13 cellular contexts compared by ENCODE assay signal in the genomic region with DNA sequence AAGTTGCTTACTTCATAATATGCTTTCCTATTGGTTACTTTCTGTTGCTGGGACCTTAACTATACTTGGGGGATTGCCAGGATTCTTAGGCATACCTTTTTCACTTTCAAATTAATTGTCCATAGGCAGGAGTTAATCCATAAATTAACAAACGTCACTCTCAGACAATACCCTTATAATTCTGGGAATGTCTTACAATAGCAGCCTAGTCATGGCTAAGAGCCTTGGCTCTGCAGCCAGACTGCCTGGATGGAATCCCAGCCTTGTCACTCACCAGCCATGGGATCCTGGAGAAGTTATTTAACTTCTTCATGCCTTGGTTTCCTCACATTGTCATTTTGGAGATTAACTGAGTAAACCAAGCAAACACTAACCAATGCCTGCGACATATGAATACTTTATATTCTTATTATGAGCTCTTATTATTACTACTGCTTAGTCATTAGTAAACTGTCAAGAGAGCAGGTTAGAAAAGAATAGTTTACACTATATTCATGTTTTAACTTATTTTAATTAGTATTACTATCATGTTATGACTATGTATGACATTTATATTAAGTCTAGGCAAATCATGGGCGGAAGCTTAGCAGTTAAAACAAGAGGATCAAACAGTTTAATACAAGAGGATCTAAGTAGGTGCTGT. TPM values are rescaled to one million over a fixed set of nuclear protein-coding genes. Genes with fewer than 3 reads are reported as not detected.
DNase-seq lines count a peak whose midpoint lies in the region; ATAC-seq and TF ChIP-seq lines count a peak whose summit lies in the region.
"Had no signal": no experiment of that assay in that cellular context is flagged by ENCODE, and none has a peak within 500 bp of the region (broad histone marks: within the 10 kb centered on the region; RNA-seq: fewer than 3 reads in every experiment).

No MANE protein-coding gene starts in this region.

- H3K79me2 ChIP-seq in GM23338 (replicated peaks; ENCODE audit: insufficient read depth) = no peaks in the 10 kb centered on the region

- H3K27ac ChIP-seq in GM23338 (ENCODE audit: low read depth) (peak overlapping the region; percentile 91), endodermal cell (ENCODE audit: low read depth, low read length) (no peak overlapping the region)

- no peaks in the 10 kb centered on the region for H3K9me2 ChIP-seq in GM23338 (ENCODE audit: insufficient read depth)

- peaks cover 41% of the 10 kb centered on the region for H3K4me1 Mint-ChIP-seq in GM23338
- peaks cover 16% of the 10 kb centered on the region for H3K4me1 Mint-ChIP-seq in endodermal cell

- ATAC-seq in GM23338 = peak; percentile 12; the same call in 1 of the 3 replicates

- H3K9me3 Mint-ChIP-seq in GM23338 = peaks cover 20% of the 10 kb centered on the region
- H3K9me3 Mint-ChIP-seq in endodermal cell = peaks cover 18% of the 10 kb centered on the region

- 81 to 85% methylated on average over 1 to 2 of the region's 3 CpGs for WGBS in endodermal cell (ENCODE audit: insufficient coverage in 1 of 2, insufficient read length in 1 of 2), 2 experiments

- H3K4me3 ChIP-seq in AG10803 (ENCODE audit: low read length) (no peak overlapping the region), GM23338 (no peak overlapping the region; the same call in 1 of the 2 replicates), endodermal cell (ENCODE audit: low read length) (no peak overlapping the region)

- DNase-seq in AG10803 (ENCODE audit: low read depth) (peak; percentile 30), GM23338 (ENCODE audit: low spot score) (no peak), endodermal cell (no peak), medulla oblongata (ENCODE audit: extremely low spot score) (peak; percentile 63), NCI-H524 treated with DMSO at 0.1 percent for 48 hours (lab: John Stamatoyannopoulos, UW) (no peak), NCI-H226 (no peak), COLO668 (lab: John Stamatoyannopoulos, UW; ENCODE audit: unreplicated experiment) (no peak), HPDE6-E6E7 (ENCODE audit: extremely low spot score) (no peak)
- DNase-seq: activated naive CD8-positive, alpha-beta T cell treated with anti-CD3 and anti-CD28 coated beads, Interleukin-2, amount 10 ng/mL, durations not matched to agents 7 days and 5 days; AML-193; DMS79; erythroblast; SIG-M5 had no signal

- H3K4me1 ChIP-seq in GM23338 (ENCODE audit: insufficient read depth) = peaks cover 26% of the 10 kb centered on the region
- no peaks in the 10 kb centered on the region for H3K4me1 ChIP-seq in endodermal cell (ENCODE audit: control insufficient read depth, insufficient read depth, low read length)

- H3F3A ChIP-seq in GM23338 (replicated peaks; ENCODE audit: low read depth) = no peaks in the 10 kb centered on the region

- peak overlapping the region; percentile 48 for H3K4me2 ChIP-seq in GM23338

- H4K20me1 ChIP-seq in GM23338 (replicated peaks; ENCODE audit: insufficient read depth) = no peaks in the 10 kb centered on the region

- H3K9ac ChIP-seq in endodermal cell (ENCODE audit: extremely low read depth, low read length, poor library complexity, severe bottlenecking) = no peak overlapping the region

- TF ChIP-seq CTCF in AG10803 (conservative IDR thresholded peaks at IDR 0.05; ENCODE audit: low read length) (no peak), GM23338 (conservative IDR thresholded peaks at IDR 0.05; ENCODE audit: low read depth in 2 of 2) (no peak), endodermal cell (conservative IDR thresholded peaks at IDR 0.05) (no peak)

- H2AFZ ChIP-seq in GM23338 = no peak overlapping the region

- peaks cover 15% of the 10 kb centered on the region for H3K36me3 ChIP-seq in GM23338 (ENCODE audit: insufficient read depth)
- peaks cover 34% of the 10 kb centered on the region for H3K36me3 ChIP-seq in endodermal cell (ENCODE audit: control insufficient read depth, insufficient read depth, low read length)

- H3K27me3 ChIP-seq in GM23338 (ENCODE audit: insufficient read depth) = no peaks in the 10 kb centered on the region
- H3K27me3 ChIP-seq in endodermal cell (ENCODE audit: control insufficient read depth, insufficient read depth, low read length, poor library complexity, severe bottlenecking) = no peaks in the 10 kb centered on the region

- peak overlapping the region; percentile 96 for H3K27ac Mint-ChIP-seq in GM23338
- peak overlapping the region; percentile 75 for H3K27ac Mint-ChIP-seq in endodermal cell
- H3K27ac Mint-ChIP-seq: activated naive CD8-positive, alpha-beta T cell treated with anti-CD3 and anti-CD28 coated beads, Interleukin-2, amount 10 ng/mL, durations not matched to agents 7 days and 5 days had no signal

- H3K36me3 Mint-ChIP-seq in GM23338 (ENCODE audit: low read depth) (peaks cover 47% of the 10 kb centered on the region), endodermal cell (ENCODE audit: low read depth) (peaks cover 39% of the 10 kb centered on the region)

- H3K4me3 Mint-ChIP-seq in GM23338 = peak overlapping the region; percentile 46
- no peak overlapping the region for H3K4me3 Mint-ChIP-seq in endodermal cell
- H3K4me3 Mint-ChIP-seq: activated naive CD8-positive, alpha-beta T cell treated with anti-CD3 and anti-CD28 coated beads, Interleukin-2, amount 10 ng/mL, durations not matched to agents 7 days and 5 days had no signal

- peaks cover 22% of the 10 kb centered on the region for H3K9me3 ChIP-seq in endodermal cell (ENCODE audit: control insufficient read depth, low read length)

- H3K27me3 Mint-ChIP-seq in GM23338 (ENCODE audit: insufficient read depth, low read depth, poor library complexity) (peaks cover 11% of the 10 kb centered on the region), endodermal cell (ENCODE audit: insufficient read depth) (no peaks in the 10 kb centered on the region)
- H3K27me3 Mint-ChIP-seq: activated naive CD8-positive, alpha-beta T cell treated with anti-CD3 and anti-CD28 coated beads, Interleukin-2, amount 10 ng/mL, durations not matched to agents 7 days and 5 days had no signal

TF ChIP-seq in GM23338, 12 proteins besides CTCF, POLR2A, EP300 and RAD21 (continues in another document):
- TF ChIP-seq EZH2 (IDR thresholded peaks at IDR 0.05; ENCODE audit: low read depth, unreplicated experiment) (no peak), POLR2AphosphoS5 (IDR thresholded peaks at IDR 0.05; ENCODE audit: low read depth) (no peak), ZNF331 (CRISPR knock-in tag; IDR thresholded peaks at IDR 0.05; ENCODE audit: low read depth) (no peak), STAT1 (IDR thresholded peaks at IDR 0.05; ENCODE audit: unreplicated experiment) (no peak), CREB1 (CRISPR knock-in tag; IDR thresholded peaks at IDR 0.05; ENCODE audit: low read depth) (no peak), EZH2phosphoT487 (IDR thresholded peaks at IDR 0.05; ENCODE audit: unreplicated experiment) (no peak), ZNF114 (CRISPR knock-in tag; IDR thresholded peaks at IDR 0.05) (no peak)
- TF ChIP-seq, protein P1, sequence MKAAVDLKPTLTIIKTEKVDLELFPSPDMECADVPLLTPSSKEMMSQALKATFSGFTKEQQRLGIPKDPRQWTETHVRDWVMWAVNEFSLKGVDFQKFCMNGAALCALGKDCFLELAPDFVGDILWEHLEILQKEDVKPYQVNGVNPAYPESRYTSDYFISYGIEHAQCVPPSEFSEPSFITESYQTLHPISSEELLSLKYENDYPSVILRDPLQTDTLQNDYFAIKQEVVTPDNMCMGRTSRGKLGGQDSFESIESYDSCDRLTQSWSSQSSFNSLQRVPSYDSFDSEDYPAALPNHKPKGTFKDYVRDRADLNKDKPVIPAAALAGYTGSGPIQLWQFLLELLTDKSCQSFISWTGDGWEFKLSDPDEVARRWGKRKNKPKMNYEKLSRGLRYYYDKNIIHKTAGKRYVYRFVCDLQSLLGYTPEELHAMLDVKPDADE (IDR thresholded peaks at IDR 0.05) = no peak
- TF ChIP-seq, protein P2, sequence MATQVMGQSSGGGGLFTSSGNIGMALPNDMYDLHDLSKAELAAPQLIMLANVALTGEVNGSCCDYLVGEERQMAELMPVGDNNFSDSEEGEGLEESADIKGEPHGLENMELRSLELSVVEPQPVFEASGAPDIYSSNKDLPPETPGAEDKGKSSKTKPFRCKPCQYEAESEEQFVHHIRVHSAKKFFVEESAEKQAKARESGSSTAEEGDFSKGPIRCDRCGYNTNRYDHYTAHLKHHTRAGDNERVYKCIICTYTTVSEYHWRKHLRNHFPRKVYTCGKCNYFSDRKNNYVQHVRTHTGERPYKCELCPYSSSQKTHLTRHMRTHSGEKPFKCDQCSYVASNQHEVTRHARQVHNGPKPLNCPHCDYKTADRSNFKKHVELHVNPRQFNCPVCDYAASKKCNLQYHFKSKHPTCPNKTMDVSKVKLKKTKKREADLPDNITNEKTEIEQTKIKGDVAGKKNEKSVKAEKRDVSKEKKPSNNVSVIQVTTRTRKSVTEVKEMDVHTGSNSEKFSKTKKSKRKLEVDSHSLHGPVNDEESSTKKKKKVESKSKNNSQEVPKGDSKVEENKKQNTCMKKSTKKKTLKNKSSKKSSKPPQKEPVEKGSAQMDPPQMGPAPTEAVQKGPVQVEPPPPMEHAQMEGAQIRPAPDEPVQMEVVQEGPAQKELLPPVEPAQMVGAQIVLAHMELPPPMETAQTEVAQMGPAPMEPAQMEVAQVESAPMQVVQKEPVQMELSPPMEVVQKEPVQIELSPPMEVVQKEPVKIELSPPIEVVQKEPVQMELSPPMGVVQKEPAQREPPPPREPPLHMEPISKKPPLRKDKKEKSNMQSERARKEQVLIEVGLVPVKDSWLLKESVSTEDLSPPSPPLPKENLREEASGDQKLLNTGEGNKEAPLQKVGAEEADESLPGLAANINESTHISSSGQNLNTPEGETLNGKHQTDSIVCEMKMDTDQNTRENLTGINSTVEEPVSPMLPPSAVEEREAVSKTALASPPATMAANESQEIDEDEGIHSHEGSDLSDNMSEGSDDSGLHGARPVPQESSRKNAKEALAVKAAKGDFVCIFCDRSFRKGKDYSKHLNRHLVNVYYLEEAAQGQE (IDR thresholded peaks at IDR 0.05; ENCODE audit: unreplicated experiment) = no peak

RNA-seq across cellular contexts. Expression of gene GYG1, which starts 29.0 kb away (rescaled TPM):
- 40.9 and 45.6 TPM in 2 replicates for total RNA-seq in GM23338 (2014; rRNA removed; shearing (Covaris generic))
- polyA plus RNA-seq in GM23338 (2016; fragmentation: Nextera tagmentation; extraction: Ambion mirVana) = 30.4 and 33.2 TPM in 2 replicates
- 10 to 100 TPM; 22.2 to 30.6 TPM for total RNA-seq in endodermal cell
- polyA plus RNA-seq in endodermal cell (2013, experiment 1 of 2) = 32.5 TPM
- polyA plus RNA-seq in endodermal cell (2013, experiment 2 of 2) = 27.9 TPM

Comparison
In these comparisons a context has a peak if more than half of its experiments do, and no peak if none do; other contexts are left out.
1. DNase-seq: peak in AG10803 (single experiment) and medulla oblongata (single experiment); none in GM23338 (single experiment), endodermal cell (single experiment), NCI-H524 treated with DMSO at 0.1 percent for 48 hours (single experiment), NCI-H226 (single experiment), COLO668 (single experiment) and HPDE6-E6E7 (single experiment).